1 cellular context compared by ENCODE assay signal in the genomic region with DNA sequence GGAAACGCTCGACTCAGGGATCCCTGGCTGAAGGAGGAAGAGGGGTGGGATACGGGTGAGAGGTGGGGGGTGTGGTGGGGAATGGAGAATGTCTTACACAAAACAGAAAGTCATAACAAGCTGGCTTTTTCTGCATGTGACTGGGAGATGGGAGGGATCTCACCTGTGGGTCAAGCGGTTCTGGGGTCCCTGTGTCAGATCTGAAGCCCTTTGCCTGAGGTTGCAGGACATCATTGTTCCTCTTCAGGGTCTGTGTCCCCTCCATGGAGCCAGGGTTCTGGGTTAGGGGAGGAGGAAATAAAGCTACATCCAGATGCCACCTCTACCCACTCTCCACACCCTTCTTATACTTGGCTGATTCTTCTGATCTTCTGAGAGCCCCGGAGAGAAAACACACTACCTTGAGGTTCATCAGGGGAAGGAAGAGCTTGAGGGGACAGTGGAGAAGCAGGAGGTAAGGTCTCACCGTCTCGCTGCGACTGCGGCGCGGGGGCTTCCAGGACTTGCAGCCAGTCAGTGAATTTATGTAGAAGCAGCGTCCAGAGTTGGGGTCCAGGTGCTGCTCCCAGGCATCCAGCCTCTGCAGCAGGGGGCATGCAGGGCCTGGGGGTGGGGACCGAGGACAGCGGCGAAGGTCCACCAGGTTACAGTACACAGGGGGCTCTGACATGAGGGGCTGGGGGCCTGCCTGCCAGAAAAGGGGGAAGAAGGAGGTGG.
TF ChIP-seq lines count a peak whose summit lies in the region.

No MANE protein-coding gene starts in this region.

TF ChIP-seq in H1, 55 proteins besides CTCF, POLR2A, EP300 and RAD21:
- no peak for TF ChIP-seq SP1 (IDR thresholded peaks at IDR 0.05; ENCODE audit: low read depth, low read length)
- TF ChIP-seq EZH2 (IDR thresholded peaks at IDR 0.05; ENCODE audit: low read depth, low read length, severe bottlenecking), result no peak
- TF ChIP-seq RBBP5 (IDR thresholded peaks at IDR 0.05; ENCODE audit: borderline replicate concordance, low read depth, low read length), result no peak
- TF ChIP-seq USF2 (IDR thresholded peaks at IDR 0.05; ENCODE audit: low read length), result no peak
- no peak for TF ChIP-seq TEAD4 (IDR thresholded peaks at IDR 0.05; ENCODE audit: low read depth, low read length)
- no peak for TF ChIP-seq NRF1 (IDR thresholded peaks at IDR 0.05; ENCODE audit: low read depth, low read length)
- no peak for TF ChIP-seq PHF8 (conservative IDR thresholded peaks at IDR 0.05; ENCODE audit: low read depth, low read length)
- TF ChIP-seq CREB1 (IDR thresholded peaks at IDR 0.05), result no peak
- no peak for TF ChIP-seq CHD1 (IDR thresholded peaks at IDR 0.05; ENCODE audit: low read depth, low read length)
- TF ChIP-seq TCF12 (IDR thresholded peaks at IDR 0.05; ENCODE audit: low read depth, low read length), result no peak
- TF ChIP-seq HDAC2 (IDR thresholded peaks at IDR 0.05; ENCODE audit: borderline replicate concordance in 1 of 2, low read depth in 2 of 2, low read length in 2 of 2), result no peak
- no peak for TF ChIP-seq GABPA (IDR thresholded peaks at IDR 0.05; ENCODE audit: borderline replicate concordance, insufficient read depth, low read length)
- TF ChIP-seq CBX8 (IDR thresholded peaks at IDR 0.05; ENCODE audit: borderline replicate concordance, low read depth, low read length), result no peak
- no peak for TF ChIP-seq KDM1A (IDR thresholded peaks at IDR 0.05; ENCODE audit: borderline replicate concordance, low read length)
- TF ChIP-seq FOSL1 (IDR thresholded peaks at IDR 0.05; ENCODE audit: insufficient read depth, low read depth, low read length), result no peak
- TF ChIP-seq TAF1 (IDR thresholded peaks at IDR 0.05; ENCODE audit: low read depth, low read length), result no peak
- no peak for TF ChIP-seq ASH2L (IDR thresholded peaks at IDR 0.05; ENCODE audit: low read length)
- TF ChIP-seq CEBPB (IDR thresholded peaks at IDR 0.05; ENCODE audit: low read depth, low read length), result no peak
- no peak for TF ChIP-seq TBP (IDR thresholded peaks at IDR 0.05; ENCODE audit: low read depth, low read length)
- TF ChIP-seq JUND (IDR thresholded peaks at IDR 0.05; ENCODE audit: low read length), result no peak
